8 cellular contexts compared by ENCODE assay signal in the genomic region with DNA sequence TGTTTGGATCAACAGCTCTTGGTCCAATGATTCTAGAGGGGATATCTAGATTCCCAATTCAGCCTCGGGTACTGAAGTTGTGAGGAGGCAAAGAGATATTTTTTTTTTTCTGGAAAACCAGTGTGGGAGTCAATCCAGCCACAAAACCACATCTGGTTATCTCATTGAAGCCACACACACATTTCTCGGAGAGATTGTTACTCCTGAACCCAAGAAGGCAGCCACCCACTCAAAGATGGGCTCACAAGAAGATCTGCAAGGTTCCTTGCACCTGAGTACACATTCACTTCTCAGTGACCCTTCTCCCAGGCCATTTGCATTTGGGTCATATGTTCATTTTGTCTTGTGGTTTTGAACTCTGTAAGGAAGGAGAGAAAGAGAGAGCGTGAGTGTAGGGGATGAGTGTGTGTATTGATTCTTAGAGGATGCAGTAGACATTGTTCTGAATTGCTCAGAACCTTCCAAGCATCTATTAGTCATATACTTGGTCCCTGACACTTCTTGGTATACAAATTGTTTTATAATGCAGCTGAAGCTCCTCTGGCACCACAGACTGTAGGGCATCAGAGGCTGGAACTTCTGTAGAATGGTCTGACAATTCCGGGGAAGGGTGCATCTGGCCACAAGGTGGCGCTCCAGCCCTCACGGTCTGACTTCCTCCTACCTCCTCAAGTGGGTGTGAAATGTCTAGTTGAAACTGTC. TPM values are rescaled to one million over a fixed set of nuclear protein-coding genes. Genes with fewer than 3 reads are reported as not detected.
DNase-seq lines count a peak whose midpoint lies in the region; ATAC-seq lines count a peak whose summit lies in the region.

No MANE protein-coding gene starts in this region.

- no peak overlapping the region for H3K23ac ChIP-seq in mesendoderm (ENCODE audit: low read length)

- no peak overlapping the region for H3K18ac ChIP-seq in mesendoderm (ENCODE audit: low read length)

- H3K56ac ChIP-seq in mesendoderm (ENCODE audit: low read length), result no peak overlapping the region

- no peak overlapping the region for H3K4me3 ChIP-seq in effector memory CD4-positive, alpha-beta T cell (ENCODE audit: insufficient read depth, low read depth, low read length, poor library complexity, severe bottlenecking)
- H3K4me3 ChIP-seq in mesendoderm (ENCODE audit: low read length), result no peak overlapping the region

- WGBS in mesendoderm (ENCODE audit: extremely low coverage, insufficient coverage, low lambda C conversion rate), result 100% methylated on average over 1 of the region's 6 CpGs

- H3K4me2 ChIP-seq in mesendoderm (ENCODE audit: low read length), result no peak overlapping the region

- H2BK120ac ChIP-seq in mesendoderm (ENCODE audit: low read depth, low read length), result no peak overlapping the region

- ATAC-seq in GM19351 (IDR thresholded peaks at IDR 0.05; ENCODE audit: unreplicated experiment) (peak; percentile 89), HG03565 (IDR thresholded peaks at IDR 0.05; ENCODE audit: unreplicated experiment) (peak; percentile 78)

- H3K27ac ChIP-seq in effector memory CD4-positive, alpha-beta T cell (ENCODE audit: insufficient read depth, low read length, poor library complexity, severe bottlenecking), result no peak overlapping the region
- no peak overlapping the region for H3K27ac ChIP-seq in mesendoderm (ENCODE audit: low read depth, low read length)

- no peak overlapping the region for H3K4ac ChIP-seq in mesendoderm (ENCODE audit: low read depth, low read length)

- H3K36me3 ChIP-seq in effector memory CD4-positive, alpha-beta T cell (ENCODE audit: control insufficient read depth, insufficient read depth, low read length), result no peaks in the 10 kb centered on the region
- no peaks in the 10 kb centered on the region for H3K36me3 ChIP-seq in mesendoderm (ENCODE audit: control insufficient read depth, insufficient read depth, low read length)

- peak; percentile 88 for DNase-seq in CD1c-positive myeloid dendritic cell (ENCODE audit: extremely low spot score)
- peak; percentile 54 for DNase-seq in NK-92 treated with Interleukin-12 subunit alpha and Interleukin-12 subunit beta, amount 100 ng/mL, for 24 hours (lab: John Stamatoyannopoulos, UW)
- DNase-seq in activated CD8-positive, alpha-beta memory T cell treated with anti-CD3 and anti-CD28 coated beads for 4 hours (ENCODE audit: low read depth in 2 of 2), result peak; percentile 64 to 68
- peak; percentile 47 to 65 (median 48) for DNase-seq in effector memory CD4-positive, alpha-beta T cell
- DNase-seq in mesendoderm, result peak; percentile 75
- peak; percentile 82 to 86 for DNase-seq in stimulated activated CD8-positive, alpha-beta memory T cell treated with anti-CD3 and anti-CD28 coated beads, Interleukin-2, amount 100 ng/mL, for 48 hours (ENCODE audit: low read depth in 2 of 2)

- no peak overlapping the region for H2AK5ac ChIP-seq in mesendoderm (ENCODE audit: low read length)

- H4K8ac ChIP-seq in mesendoderm (ENCODE audit: low read depth, low read length), result no peak overlapping the region

- H3K9ac ChIP-seq in mesendoderm (ENCODE audit: low read length), result no peak overlapping the region

- no peak overlapping the region for H2BK15ac ChIP-seq in mesendoderm (replicated peaks; ENCODE audit: low read depth)

- H3K4me1 ChIP-seq in effector memory CD4-positive, alpha-beta T cell (ENCODE audit: control insufficient read depth, insufficient read depth, low read length, poor library complexity, severe bottlenecking), result no peaks in the 10 kb centered on the region
- no peaks in the 10 kb centered on the region for H3K4me1 ChIP-seq in mesendoderm (ENCODE audit: control insufficient read depth, low read depth, low read length)

- no peaks in the 10 kb centered on the region for H3K79me2 ChIP-seq in mesendoderm (ENCODE audit: control insufficient read depth, insufficient read depth, low read length)

- H3K27me3 ChIP-seq in effector memory CD4-positive, alpha-beta T cell (replicated peaks; ENCODE audit: control insufficient read depth, insufficient read depth, low read length, poor library complexity, severe bottlenecking), result no peaks in the 10 kb centered on the region
- no peaks in the 10 kb centered on the region for H3K27me3 ChIP-seq in mesendoderm (ENCODE audit: insufficient read depth, low read length, poor library complexity)

- H4K5ac ChIP-seq in mesendoderm (ENCODE audit: low read length), result no peak overlapping the region

- H3K79me1 ChIP-seq in mesendoderm (ENCODE audit: low read length), result no peaks in the 10 kb centered on the region

- H3K9me3 ChIP-seq in effector memory CD4-positive, alpha-beta T cell (ENCODE audit: control insufficient read depth, low read length), result no peaks in the 10 kb centered on the region

- no peak overlapping the region for H2BK5ac ChIP-seq in mesendoderm (ENCODE audit: low read length)

RNA-seq across cellular contexts. Expression of a gene that starts 39.3 kb away (rescaled TPM):
- polyA plus RNA-seq in mesendoderm (2013, experiment 1 of 2), result 384 TPM
- 371 TPM for polyA plus RNA-seq in mesendoderm (2013, experiment 2 of 2)
